In genomic region chr14:51095854-51096823, GRCh38 we compare ENCODE assay signal across 1 cellular context.
TF ChIP-seq lines count a peak whose summit lies in the region.

No MANE protein-coding gene starts in this region.

TF ChIP-seq in GM12878, 131 proteins besides CTCF, POLR2A, EP300 and RAD21 (continued from another document):
- TF ChIP-seq USF1 (IDR thresholded peaks at IDR 0.05; ENCODE audit: borderline replicate concordance, extremely low read length, insufficient read depth, low read depth, low read length) (no peak), KDM1A (IDR thresholded peaks at IDR 0.05; ENCODE audit: borderline replicate concordance) (no peak)
